ENCODE assay signal across 9 cellular contexts in genomic region chr1:37556712-37557196, GRCh38. TPM values are rescaled to one million over a fixed set of nuclear protein-coding genes. Genes with fewer than 3 reads are reported as not detected.
A peak's percentile ranks its signal among the peaks of the same experiment; 100 is the strongest.
DNase-seq lines count a peak whose midpoint lies in the region; ATAC-seq and TF ChIP-seq lines count a peak whose summit lies in the region.
"Had no signal": no experiment of that assay in that cellular context is flagged by ENCODE, and none has a peak within 500 bp of the region (broad histone marks: within the 10 kb centered on the region; RNA-seq: fewer than 3 reads in every experiment).

TSS of gene DNALI1 (plus strand) at chr1:37556940. CDS start at chr1:37556995, 55 bp downstream.

- intact Hi-C loops in PC-9 (cut with micrococcal nuclease; ENCODE audit: unreplicated experiment) = no loop called here

- no peak within 1 kb of the TSS; the same call in 1 of the 2 replicates for H3K4ac ChIP-seq in H9 (ENCODE audit: low read depth, low read length)

- BruUV-seq in PC-9 (replicated peaks; lab: Mats Ljungman, UMichigan) = no TSS peak

- peak within 1 kb of the TSS; percentile 92; the same call in 1 of the 2 replicates for H3K14ac ChIP-seq in H9 (ENCODE audit: insufficient read depth, low read length)

- peaks cover 5 to 6% of the 10 kb centered on the region in 2 experiments; a peak in 3 of 5 replicates for H3K9me3 Mint-ChIP-seq in H9
- H3K9me3 Mint-ChIP-seq: dendritic cell treated with granulocyte-macrophage colony-stimulating factor and Interleukin-4, amounts not matched to agents 40 ng/mL and 50 ng/mL, for 4 days had no signal

- no peaks in the 10 kb centered on the region for H3K79me1 ChIP-seq in H9 (ENCODE audit: insufficient read depth, low read depth, low read length, poor library complexity, severe bottlenecking)

- H3K27ac Mint-ChIP-seq in H9 = peak within 1 kb of the TSS; percentile 33 to 98 (median 69); a peak in 6 of 7 replicates
- H3K27ac Mint-ChIP-seq: dendritic cell treated with granulocyte-macrophage colony-stimulating factor and Interleukin-4, amounts not matched to agents 40 ng/mL and 50 ng/mL, for 4 days had no signal

- H4K20me1 ChIP-seq in H9 (ENCODE audit: control insufficient read depth, insufficient read depth, insufficient read length) = no peaks in the 10 kb centered on the region
- peaks cover 10% of the 10 kb centered on the region for H4K20me1 ChIP-seq in PC-9 (ENCODE audit: insufficient read depth)
- H4K20me1 ChIP-seq in smooth muscle cell (ENCODE audit: low read depth) = peaks cover 18% of the 10 kb centered on the region

- peaks cover 2 to 21% (median 14%) of the 10 kb centered on the region in 3 experiments; a peak in 5 of 7 replicates for H3K36me3 Mint-ChIP-seq in H9 (ENCODE audit: insufficient read depth in 1 of 3, low read depth in 3 of 3)

- peaks cover 4% of the 10 kb centered on the region for H3K27me3 Mint-ChIP-seq in H9 (ENCODE audit: low read depth)
- H3K27me3 Mint-ChIP-seq: dendritic cell treated with granulocyte-macrophage colony-stimulating factor and Interleukin-4, amounts not matched to agents 40 ng/mL and 50 ng/mL, for 4 days had no signal

- H3K27ac ChIP-seq in H9 (ENCODE audit: insufficient read length, low read depth, low read length) = no peak within 1 kb of the TSS
- H3K27ac ChIP-seq in PC-9 = no peak within 1 kb of the TSS
- peak within 1 kb of the TSS; percentile 20 for H3K27ac ChIP-seq in smooth muscle cell (ENCODE audit: low read depth)

- H3K4me1 Mint-ChIP-seq in H9 = peaks cover 27 to 30% of the 10 kb centered on the region in 2 experiments

- peaks cover 6% of the 10 kb centered on the region; the same call in 1 of the 2 replicates for H3F3A ChIP-seq in PC-9 (ENCODE audit: insufficient read depth, low read depth)
- H3F3A ChIP-seq in smooth muscle cell (ENCODE audit: low read depth) = no peaks in the 10 kb centered on the region

- no peaks in the 10 kb centered on the region for H3K9me3 ChIP-seq in H9 (ENCODE audit: control insufficient read depth, low read depth, low read length)
- H3K9me3 ChIP-seq in PC-9 (ENCODE audit: insufficient read depth, low read depth) = no peaks in the 10 kb centered on the region
- no peaks in the 10 kb centered on the region for H3K9me3 ChIP-seq in smooth muscle cell (replicated peaks; ENCODE audit: low read depth)

- peak within 1 kb of the TSS; percentile 18 for H2BK12ac ChIP-seq in H9 (ENCODE audit: insufficient read length, low read depth, low read length)

- peaks cover 12% of the 10 kb centered on the region for H3K23me2 ChIP-seq in H9 (ENCODE audit: insufficient read length, low read depth, low read length, poor library complexity, severe bottlenecking)

- no peaks in the 10 kb centered on the region for H3K4me1 ChIP-seq in H9 (ENCODE audit: insufficient read depth, low read length)
- H3K4me1 ChIP-seq in PC-9 (replicated peaks; ENCODE audit: insufficient read depth) = peaks cover 16% of the 10 kb centered on the region
- H3K4me1 ChIP-seq in smooth muscle cell (ENCODE audit: low read depth) = peaks cover 14% of the 10 kb centered on the region

- CTCF ChIA-PET in PC-9 (lab: Charles Lee) = no interaction called here

- no peak within 1 kb of the TSS for H4K8ac ChIP-seq in H9 (replicated peaks; ENCODE audit: insufficient read length, low read depth, low read length)

- no CpG with 5 or more reads among the region's 31 CpGs for WGBS in H9 (ENCODE audit: extremely low coverage, insufficient read length, low lambda C conversion rate)
- 13% methylated on average over 31 of the region's 31 CpGs for WGBS in smooth muscle cell (ENCODE audit: low lambda C conversion rate)

- peak within 1 kb of the TSS; percentile 52 for H3K9ac ChIP-seq in H9 (ENCODE audit: extremely low read depth, insufficient read length, low read length)
- H3K9ac ChIP-seq in smooth muscle cell (ENCODE audit: low read depth) = peak within 1 kb of the TSS; percentile 42

- H3K4me3 Mint-ChIP-seq in H9 = peak within 1 kb of the TSS; percentile 81 to 86
- H3K4me3 Mint-ChIP-seq: dendritic cell treated with granulocyte-macrophage colony-stimulating factor and Interleukin-4, amounts not matched to agents 40 ng/mL and 50 ng/mL, for 4 days had no signal

- H4K91ac ChIP-seq in H9 (ENCODE audit: insufficient read length, low read depth, low read length) = peak within 1 kb of the TSS; percentile 12

- H3K36me3 ChIP-seq in PC-9 (ENCODE audit: low read depth) (no peaks in the 10 kb centered on the region), kidney epithelial cell (ENCODE audit: control insufficient read depth, insufficient read depth, low read length) (peaks cover 1% of the 10 kb centered on the region), smooth muscle cell (ENCODE audit: low read depth) (no peaks in the 10 kb centered on the region)

- no peak within 1 kb of the TSS for H2BK5ac ChIP-seq in H9 (ENCODE audit: insufficient read length, low read length)

- no peak for ATAC-seq in HG03354 (IDR thresholded peaks at IDR 0.05; ENCODE audit: poor library complexity, severe bottlenecking, unreplicated experiment)

- H2AFZ ChIP-seq in H9 (ENCODE audit: low read length) = peak within 1 kb of the TSS; percentile 75
- peak within 1 kb of the TSS; percentile 53 for H2AFZ ChIP-seq in PC-9
- H2AFZ ChIP-seq in smooth muscle cell (ENCODE audit: low read depth) = peak within 1 kb of the TSS; percentile 96

- no peak within 1 kb of the TSS for H4K5ac ChIP-seq in H9 (ENCODE audit: insufficient read length, low read depth, low read length)

- peak within 1 kb of the TSS; percentile 82 for H3T11ph ChIP-seq in H9 (ENCODE audit: low read length)

- no peak within 1 kb of the TSS for H2BK20ac ChIP-seq in H9 (ENCODE audit: low read depth, low read length, poor library complexity, severe bottlenecking)

- H2AK5ac ChIP-seq in H9 (ENCODE audit: insufficient read length, low read length) = no peak within 1 kb of the TSS

- H3K23ac ChIP-seq in H9 (ENCODE audit: insufficient read length, low read depth, low read length) = no peak within 1 kb of the TSS

- POLR2A ChIA-PET in PC-9 (lab: Charles Lee; ENCODE audit: unreplicated experiment) = no interaction called here

- H3K18ac ChIP-seq in H9 (ENCODE audit: insufficient read length, low read depth, low read length) = peak within 1 kb of the TSS; percentile 71

- no peak within 1 kb of the TSS for H2BK15ac ChIP-seq in H9 (ENCODE audit: low read depth, low read length)

- H3K4me3 ChIP-seq in AG09309 (ENCODE audit: control insufficient read depth, low read depth, low read length) = peak within 1 kb of the TSS; percentile 31
- H3K4me3 ChIP-seq in PC-9 = no peak within 1 kb of the TSS
- H3K4me3 ChIP-seq in kidney epithelial cell (ENCODE audit: low read depth, low read length) = peak within 1 kb of the TSS; percentile 53
- H3K4me3 ChIP-seq in smooth muscle cell = peak within 1 kb of the TSS; percentile 41

- H3K27me3 ChIP-seq in H9 (ENCODE audit: insufficient read depth, low read length) = no peaks in the 10 kb centered on the region
- H3K27me3 ChIP-seq in PC-9 (ENCODE audit: insufficient read depth, low read depth) = no peaks in the 10 kb centered on the region
- no peaks in the 10 kb centered on the region for H3K27me3 ChIP-seq in kidney epithelial cell (ENCODE audit: control insufficient read depth, insufficient read depth, low read length)
- no peaks in the 10 kb centered on the region for H3K27me3 ChIP-seq in smooth muscle cell (ENCODE audit: low read depth)

- H3K79me2 ChIP-seq in H9 (ENCODE audit: insufficient read depth, low read length) (no peaks in the 10 kb centered on the region; the same call in 1 of the 2 replicates), PC-9 (ENCODE audit: low read depth) (peaks cover 24% of the 10 kb centered on the region), smooth muscle cell (ENCODE audit: low read depth) (peaks cover 22% of the 10 kb centered on the region)

- TF ChIP-seq CTCF in AG09309 (IDR thresholded peaks at IDR 0.05; ENCODE audit: control insufficient read depth, insufficient read depth, low read depth, low read length, missing control alignments) (no peak), H9 (conservative IDR thresholded peaks at IDR 0.05) (no peak), PC-9 (conservative IDR thresholded peaks at IDR 0.05) (no peak), kidney epithelial cell (IDR thresholded peaks at IDR 0.05; ENCODE audit: insufficient read depth, low read length, poor library complexity, severe bottlenecking) (no peak), smooth muscle cell (IDR thresholded peaks at IDR 0.05; ENCODE audit: borderline replicate concordance, insufficient read depth, poor library complexity, severe bottlenecking) (no peak)

- H3K56ac ChIP-seq in H9 (ENCODE audit: insufficient read length, low read depth, low read length) = no peak within 1 kb of the TSS

- no peaks in the 10 kb centered on the region for H3K9me2 ChIP-seq in PC-9 (ENCODE audit: insufficient read depth)

- peak within 1 kb of the TSS; percentile 89 for H2BK120ac ChIP-seq in H9 (ENCODE audit: low read depth, low read length, poor library complexity, severe bottlenecking)

- DNase-seq in AG09309 (ENCODE audit: low read depth) = no peak
- DNase-seq in H9 = peak; percentile 97
- DNase-seq in PC-9 = peak in 1 of 2 experiments; percentile 36
- peak; percentile 96 for DNase-seq in dermis blood vessel endothelial cell
- peak; percentile 48 for DNase-seq in kidney epithelial cell (ENCODE audit: low read depth)
- peak; percentile 61 for DNase-seq in smooth muscle cell (lab: John Stamatoyannopoulos, UW; ENCODE audit: unreplicated experiment)
- DNase-seq in HPDE6-E6E7 (ENCODE audit: extremely low spot score) = no peak

- H3K4me2 ChIP-seq in H9 (ENCODE audit: insufficient read depth, insufficient read length, low read length) = peak within 1 kb of the TSS; percentile 60
- peak within 1 kb of the TSS; percentile 51 for H3K4me2 ChIP-seq in PC-9
- H3K4me2 ChIP-seq in smooth muscle cell = peak within 1 kb of the TSS; percentile 90

RNA-seq across cellular contexts. Expression of gene DNALI1, which starts in this region (rescaled TPM):
- total RNA-seq in H9 (2021) (18.0 and 18.9 TPM in 2 replicates), PC-9 (2021) (not detected in 2 replicates), dermis blood vessel endothelial cell (0.37 and 0.51 TPM in 2 replicates), kidney epithelial cell (8.7 and 12.9 TPM in 2 replicates), smooth muscle cell (3.4 and 8.4 TPM in 2 replicates)
- 7.2 and 12.3 TPM in 2 replicates for polyA plus RNA-seq in smooth muscle cell

Comparison
In these comparisons a context has a peak if more than half of its experiments do, and no peak if none do; other contexts are left out.
1. Peak in DNase-seq in dermis blood vessel endothelial cell; RNA of the gene not detected or under 1 TPM.
2. DNase-seq: peak in H9 (single experiment), kidney epithelial cell (single experiment) and smooth muscle cell (single experiment); none in AG09309 (single experiment) and HPDE6-E6E7 (single experiment).
3. Peak in every context shown above with its lines, with median percentiles within 50 percentile points of each other: H2AFZ ChIP-seq and H3K4me2 ChIP-seq.